In the genomic region with DNA sequence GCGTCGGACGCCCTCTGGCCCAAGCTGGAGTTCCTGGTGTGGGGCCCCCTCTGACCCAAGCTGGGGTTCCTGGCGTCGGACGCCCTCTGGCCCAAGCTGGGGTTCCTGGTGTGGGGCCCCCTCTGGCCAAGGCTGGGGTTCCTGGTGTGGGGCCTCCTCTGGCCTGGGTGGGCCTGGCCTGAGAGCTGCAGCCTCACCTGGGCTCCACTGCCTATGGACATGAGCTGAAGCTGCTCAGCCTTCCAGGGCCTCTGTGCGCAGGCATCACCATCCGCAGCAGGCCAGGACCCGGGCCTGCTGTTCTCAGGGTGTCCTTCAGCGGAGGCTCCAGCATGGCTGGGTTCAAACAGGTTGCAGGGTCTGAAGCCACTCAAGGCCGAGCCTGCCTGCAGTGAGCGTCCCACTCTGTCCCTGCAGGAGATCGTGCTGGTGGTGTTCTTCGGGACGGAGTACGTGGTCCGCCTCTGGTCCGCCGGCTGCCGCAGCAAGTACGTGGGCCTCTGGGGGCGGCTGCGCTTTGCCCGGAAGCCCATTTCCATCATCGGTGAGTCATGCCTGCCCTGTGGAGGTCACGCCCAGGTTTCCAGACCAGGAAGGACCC, we compare ENCODE assay signal across 16 cellular contexts.
DNase-seq lines count a peak whose midpoint lies in the region; ATAC-seq and TF ChIP-seq lines count a peak whose summit lies in the region.
"Had no signal": no experiment of that assay in that cellular context is flagged by ENCODE, and none has a peak within 500 bp of the region (broad histone marks: within the 10 kb centered on the region; RNA-seq: fewer than 3 reads in every experiment).

No MANE protein-coding gene starts in this region.

- H3K9me3 ChIP-seq in right atrium auricular region, result no peaks in the 10 kb centered on the region
- H3K9me3 ChIP-seq in endodermal cell (ENCODE audit: control insufficient read depth, low read length), result no peaks in the 10 kb centered on the region
- no peaks in the 10 kb centered on the region for H3K9me3 ChIP-seq in lower lobe of right lung
- H3K9me3 ChIP-seq in upper lobe of right lung, result no peaks in the 10 kb centered on the region

- H3K27me3 ChIP-seq in right atrium auricular region (no peaks in the 10 kb centered on the region), endodermal cell (ENCODE audit: control insufficient read depth, insufficient read depth, low read length, poor library complexity, severe bottlenecking) (peaks cover 2% of the 10 kb centered on the region), lower lobe of right lung (ENCODE audit: low read depth) (no peaks in the 10 kb centered on the region), upper lobe of right lung (no peaks in the 10 kb centered on the region)
- H3K27me3 ChIP-seq: SJCRH30 had no signal

- H3K27me3 Mint-ChIP-seq in endodermal cell (ENCODE audit: insufficient read depth), result peaks cover 33% of the 10 kb centered on the region
- H3K27me3 Mint-ChIP-seq: CD4-positive, CD25-positive, alpha-beta regulatory T cell had no signal

- H3K9ac ChIP-seq in endodermal cell (ENCODE audit: extremely low read depth, low read length, poor library complexity, severe bottlenecking), result no peak overlapping the region

- TF ChIP-seq CTCF in right atrium auricular region (IDR thresholded peaks at IDR 0.05) (no peak), endodermal cell (conservative IDR thresholded peaks at IDR 0.05) (no peak), lower lobe of right lung (IDR thresholded peaks at IDR 0.05) (no peak), upper lobe of right lung (IDR thresholded peaks at IDR 0.05) (no peak)

- H3K9me3 Mint-ChIP-seq in endodermal cell, result no peaks in the 10 kb centered on the region
- H3K9me3 Mint-ChIP-seq: CD4-positive, CD25-positive, alpha-beta regulatory T cell had no signal

- intact Hi-C loops in Right ventricle myocardium inferior (cut with DNase I), result no loop called here
- intact Hi-C loops in lower lobe of right lung (cut with DNase I), result no loop called here
- intact Hi-C loops in upper lobe of right lung (cut with DNase I), result no loop called here

- no peak for ATAC-seq in Right ventricle myocardium inferior
- no peak for ATAC-seq in lower lobe of right lung
- no peak for ATAC-seq in upper lobe of right lung
- no peak for ATAC-seq in HG02610 (IDR thresholded peaks at IDR 0.05; ENCODE audit: unreplicated experiment)
- ATAC-seq: Panc1 had no signal

- H3K4me1 ChIP-seq in right atrium auricular region (no peaks in the 10 kb centered on the region), endodermal cell (ENCODE audit: control insufficient read depth, insufficient read depth, low read length) (peaks cover 7% of the 10 kb centered on the region), lower lobe of right lung (no peaks in the 10 kb centered on the region), upper lobe of right lung (no peaks in the 10 kb centered on the region)

- H3K4me3 ChIP-seq in right atrium auricular region, result no peak overlapping the region
- no peak overlapping the region for H3K4me3 ChIP-seq in endodermal cell (ENCODE audit: low read length)
- H3K4me3 ChIP-seq in lower lobe of right lung, result no peak overlapping the region
- no peak overlapping the region for H3K4me3 ChIP-seq in upper lobe of right lung
- H3K4me3 ChIP-seq: SJCRH30 had no signal

- H3K4me1 Mint-ChIP-seq in endodermal cell, result peaks cover 8% of the 10 kb centered on the region

- H3K36me3 ChIP-seq in right atrium auricular region (no peaks in the 10 kb centered on the region), endodermal cell (ENCODE audit: control insufficient read depth, insufficient read depth, low read length) (no peaks in the 10 kb centered on the region), lower lobe of right lung (no peaks in the 10 kb centered on the region), upper lobe of right lung (no peaks in the 10 kb centered on the region)
- H3K36me3 ChIP-seq: SJCRH30 had no signal

- peak; percentile 45 for DNase-seq in Right ventricle myocardium inferior (ENCODE audit: missing footprints)
- no peak for DNase-seq in right atrium auricular region (ENCODE audit: low spot score)
- peak; percentile 25 for DNase-seq in endodermal cell
- DNase-seq in lower lobe of right lung, result peak; percentile 35
- peak; percentile 45 for DNase-seq in upper lobe of right lung
- DNase-seq in NCI-H345 (lab: John Stamatoyannopoulos, UW), result no peak
- DNase-seq in NCI-H1694 treated with DMSO at 0.1 percent for 48 hours (lab: John Stamatoyannopoulos, UW), result no peak
- DNase-seq: CD4-positive, CD25-positive, alpha-beta regulatory T cell; DMS79; Karpas-422; NCI-H187 treated with DMSO at 0.1 percent for 48 hours; NCI-H510A treated with DMSO at 0.1 percent for 48 hours; NCI-H774; SJCRH30 had no signal

- no peak overlapping the region for H3K27ac Mint-ChIP-seq in endodermal cell
- H3K27ac Mint-ChIP-seq: CD4-positive, CD25-positive, alpha-beta regulatory T cell had no signal

- no peaks in the 10 kb centered on the region for H3K36me3 Mint-ChIP-seq in endodermal cell (ENCODE audit: low read depth)
- H3K36me3 Mint-ChIP-seq: CD4-positive, CD25-positive, alpha-beta regulatory T cell had no signal

- WGBS in endodermal cell (ENCODE audit: insufficient coverage in 1 of 2, insufficient read length in 1 of 2), 2 experiments, result 91 to 96% methylated on average over 16 to 26 of the region's 26 CpGs

- H3K4me3 Mint-ChIP-seq in endodermal cell, result no peak overlapping the region
- H3K4me3 Mint-ChIP-seq: CD4-positive, CD25-positive, alpha-beta regulatory T cell had no signal

- H3K27ac ChIP-seq in right atrium auricular region (no peak overlapping the region), endodermal cell (ENCODE audit: low read depth, low read length) (no peak overlapping the region), lower lobe of right lung (no peak overlapping the region), upper lobe of right lung (no peak overlapping the region)
- H3K27ac ChIP-seq: SJCRH30 had no signal

Comparison
In these comparisons a context has a peak if more than half of its experiments do, and no peak if none do; other contexts are left out.
1. DNase-seq: peak in Right ventricle myocardium inferior (single experiment), endodermal cell (single experiment), lower lobe of right lung (single experiment) and upper lobe of right lung (single experiment); none in right atrium auricular region (single experiment), NCI-H345 (single experiment) and NCI-H1694 treated with DMSO at 0.1 percent for 48 hours (single experiment).